ENCODE assay signal across 8 cellular contexts in genomic region chr2:24359701-24360049, GRCh38. TPM values are rescaled to one million over a fixed set of nuclear protein-coding genes. Genes with fewer than 3 reads are reported as not detected.
A peak's percentile ranks its signal among the peaks of the same experiment; 100 is the strongest.
DNase-seq lines count a peak whose midpoint lies in the region; ATAC-seq lines count a peak whose summit lies in the region.

No MANE protein-coding gene starts in this region.

- H3K27ac Mint-ChIP-seq in naive thymus-derived CD8-positive, alpha-beta T cell = peak overlapping the region; percentile 88 to 98 (median 97)

- POLR2A ChIA-PET in naive thymus-derived CD8-positive, alpha-beta T cell (lab: Charles Lee) = interaction anchor here (0.7 to 1.8 kb wide), 8 partner anchors 8 to 935 kb away, joined by 3 to 7 read pairs (median 3); no protein-coding TSS in a partner anchor

- H3K4me3 Mint-ChIP-seq in naive thymus-derived CD8-positive, alpha-beta T cell = peak overlapping the region; percentile 83 to 96 (median 92)

- peaks cover 0 to 6% of the 10 kb centered on the region in 2 donors for H3K4me1 ChIP-seq in esophagus (ENCODE audit: control insufficient read depth in 2 of 2, insufficient read depth in 2 of 2, low read length in 1 of 2)

- 0 to 1% methylated on average over 27 to 32 of the region's 32 CpGs for WGBS in esophagus, 2 donors

- H3K9me3 Mint-ChIP-seq in naive thymus-derived CD8-positive, alpha-beta T cell = no peaks in the 10 kb centered on the region

- peak overlapping the region; percentile 83 for H3K27ac ChIP-seq in KOPT-K1 (ENCODE audit: low read depth, low read length, poor library complexity, severe bottlenecking)
- peak overlapping the region; percentile 98 to 99 for H3K27ac ChIP-seq in esophagus (ENCODE audit: low read depth in 2 of 2, low read length in 1 of 2)
- peak overlapping the region; percentile 91 for H3K27ac ChIP-seq in substantia nigra (ENCODE audit: low read depth, low read length, poor library complexity, severe bottlenecking)

- peaks cover 0 to 6% (median 6%) of the 10 kb centered on the region in 3 donors for H3K36me3 Mint-ChIP-seq in naive thymus-derived CD8-positive, alpha-beta T cell

- H3K4me3 ChIP-seq in esophagus (ENCODE audit: low read depth in 1 of 2, low read length in 2 of 2) = peak overlapping the region; percentile 99 to 100

- H3K27me3 ChIP-seq in esophagus (ENCODE audit: control insufficient read depth in 1 of 2, insufficient read depth in 2 of 2, low read length in 2 of 2) = no peaks in the 10 kb centered on the region

- peaks cover 23 to 48% (median 39%) of the 10 kb centered on the region in 4 donors for H3K4me1 Mint-ChIP-seq in naive thymus-derived CD8-positive, alpha-beta T cell

- peak; percentile 24 for ATAC-seq in GM19395 (IDR thresholded peaks at IDR 0.05; ENCODE audit: unreplicated experiment)
- ATAC-seq in naive thymus-derived CD8-positive, alpha-beta T cell = peak; percentile 10 to 52

- DNase-seq in AG08395 (ENCODE audit: low spot score) (peak; percentile 13), substantia nigra (lab: John Stamatoyannopoulos, UW) (peak in 31 of 49 donors; percentile 7 to 64 (median 35)), GDM1 (lab: John Stamatoyannopoulos, UW) (no peak)
- peak; percentile 27 for DNase-seq in activated CD8-positive, alpha-beta memory T cell treated with anti-CD3 and anti-CD28 coated beads, Interleukin-2, amount 50 U/mL, for 1 hour (ENCODE audit: extremely low read depth)
- DNase-seq in naive thymus-derived CD8-positive, alpha-beta T cell = peak; percentile 38 to 79 (median 66)

- H3K36me3 ChIP-seq in KOPT-K1 (ENCODE audit: insufficient read depth, low read length) = no peaks in the 10 kb centered on the region
- H3K36me3 ChIP-seq in esophagus (ENCODE audit: control insufficient read depth in 2 of 2, insufficient read depth in 2 of 2, low read length in 1 of 2) = no peaks in the 10 kb centered on the region

- H3K9me3 ChIP-seq in KOPT-K1 (ENCODE audit: insufficient read depth, low read length, poor library complexity, severe bottlenecking) (no peaks in the 10 kb centered on the region), esophagus (ENCODE audit: control insufficient read depth in 2 of 2, insufficient read depth in 1 of 2, low read depth in 1 of 2, low read length in 1 of 2) (no peaks in the 10 kb centered on the region)

- no peaks in the 10 kb centered on the region for H3K27me3 Mint-ChIP-seq in naive thymus-derived CD8-positive, alpha-beta T cell

RNA-seq across cellular contexts. Expression of gene ITSN2, which starts 0.7 kb away (rescaled TPM):
- polyA plus RNA-seq in esophagus = 10 to 100 TPM; 33.2 to 61.0 TPM
- 100 to 1,000 TPM; 141 to 156 TPM for total RNA-seq in naive thymus-derived CD8-positive, alpha-beta T cell
- polyA plus RNA-seq in naive thymus-derived CD8-positive, alpha-beta T cell = 10 to 100 TPM; 45.9 to 57.8 (median 47.1) TPM
